ENCODE assay signal across 8 cellular contexts in the genomic region with DNA sequence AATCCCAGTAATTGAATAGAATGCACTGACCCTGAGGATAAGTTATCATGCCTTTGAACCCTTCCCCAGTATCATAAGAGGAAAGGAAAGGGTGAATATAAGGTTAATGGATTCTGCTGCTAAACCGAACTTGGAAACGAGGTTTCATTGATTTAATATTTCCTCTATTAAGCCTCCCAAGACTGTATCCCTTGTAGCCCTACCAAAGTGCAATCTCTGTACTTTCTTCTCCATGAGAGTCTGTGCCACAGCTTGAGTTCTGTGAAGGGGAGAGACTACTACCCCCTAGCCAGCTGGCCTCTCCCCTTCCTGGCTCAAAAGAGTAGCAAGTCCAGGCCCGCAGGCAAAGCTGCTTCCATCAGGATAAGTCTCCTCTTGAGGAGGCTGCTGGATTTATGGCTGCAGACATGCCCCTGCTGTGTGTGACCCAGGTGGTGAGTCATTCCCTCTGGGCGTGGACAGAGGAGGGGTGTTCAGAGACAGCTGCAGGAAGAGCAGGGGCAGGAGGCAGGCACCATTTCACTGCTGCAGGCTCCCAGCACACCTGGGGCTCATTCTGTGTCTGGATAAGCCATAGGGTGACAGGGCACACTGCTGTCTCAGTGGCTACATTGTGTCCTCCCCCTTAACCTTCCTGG. TPM values are rescaled to one million over a fixed set of nuclear protein-coding genes. Genes with fewer than 3 reads are reported as not detected.
DNase-seq lines count a peak whose midpoint lies in the region; ATAC-seq and TF ChIP-seq lines count a peak whose summit lies in the region.

No MANE protein-coding gene starts in this region.

- no peaks in the 10 kb centered on the region for H3K36me3 ChIP-seq in CD4-positive, alpha-beta memory T cell (ENCODE audit: insufficient read depth, low read length)
- H3K36me3 ChIP-seq in prostate gland, result no peaks in the 10 kb centered on the region

- H3K27ac Mint-ChIP-seq in CD4-positive, alpha-beta memory T cell, result peak overlapping the region in 4 of 7 donors; percentile 2 to 68 (median 56)
- no peak overlapping the region for H3K27ac Mint-ChIP-seq in activated T-helper 1 cell treated with anti-CD3 and anti-CD28 coated beads, Interleukin-12 subunit alpha, Interleukin-12 subunit beta, Interleukin-2, Interleukin-4 antibody, amounts not matched to agents 30 ng/mL and 10 ng/mL and 1 ng/mL, durations not matched to agents 14 hours and 24 hours and 36 hours

- H3K27me3 Mint-ChIP-seq in CD4-positive, alpha-beta memory T cell, result no peaks in the 10 kb centered on the region
- no peaks in the 10 kb centered on the region for H3K27me3 Mint-ChIP-seq in activated T-helper 1 cell treated with anti-CD3 and anti-CD28 coated beads, Interleukin-12 subunit alpha, Interleukin-12 subunit beta, Interleukin-2, Interleukin-4 antibody, amounts not matched to agents 30 ng/mL and 10 ng/mL and 1 ng/mL, durations not matched to agents 14 hours and 24 hours and 36 hours (ENCODE audit: insufficient read depth)

- no peak for DNase-seq in CD4-positive, alpha-beta memory T cell
- DNase-seq in NCI-H524 (lab: John Stamatoyannopoulos, UW), result peak; percentile 96 to 99
- DNase-seq in activated T-helper 1 cell treated with anti-CD3 and anti-CD28 coated beads, Interleukin-12 subunit alpha, Interleukin-12 subunit beta, Interleukin-2, Interleukin-4 antibody, amounts not matched to agents 30 ng/mL and 10 ng/mL and 1 ng/mL, durations not matched to agents 14 hours and 24 hours and 36 hours (ENCODE audit: low spot score), result peak; percentile 7
- DNase-seq in foreskin keratinocyte, result peak; percentile 95 to 96
- peak; percentile 89 for DNase-seq in prostate gland (ENCODE audit: low spot score)
- no peak for DNase-seq in cerebellar nuclear complex (lab: John Stamatoyannopoulos, UW)

- H3K4me1 Mint-ChIP-seq in CD4-positive, alpha-beta memory T cell, result peaks cover 6 to 11% (median 9%) of the 10 kb centered on the region in 4 donors
- H3K4me1 Mint-ChIP-seq in activated T-helper 1 cell treated with anti-CD3 and anti-CD28 coated beads, Interleukin-12 subunit alpha, Interleukin-12 subunit beta, Interleukin-2, Interleukin-4 antibody, amounts not matched to agents 30 ng/mL and 10 ng/mL and 1 ng/mL, durations not matched to agents 14 hours and 24 hours and 36 hours (ENCODE audit: low read depth), result peaks cover 11% of the 10 kb centered on the region

- H3K27me3 ChIP-seq in CD4-positive, alpha-beta memory T cell (ENCODE audit: insufficient read depth, low read length), result no peaks in the 10 kb centered on the region
- H3K27me3 ChIP-seq in foreskin keratinocyte (no peaks in the 10 kb centered on the region), prostate gland (replicated peaks; ENCODE audit: insufficient read depth) (no peaks in the 10 kb centered on the region)

- H3K36me3 Mint-ChIP-seq in CD4-positive, alpha-beta memory T cell, result peaks cover 0 to 1% of the 10 kb centered on the region in 2 donors
- H3K36me3 Mint-ChIP-seq in activated T-helper 1 cell treated with anti-CD3 and anti-CD28 coated beads, Interleukin-12 subunit alpha, Interleukin-12 subunit beta, Interleukin-2, Interleukin-4 antibody, amounts not matched to agents 30 ng/mL and 10 ng/mL and 1 ng/mL, durations not matched to agents 14 hours and 24 hours and 36 hours (ENCODE audit: low read depth), result no peaks in the 10 kb centered on the region

- CTCF ChIA-PET in CD4-positive, alpha-beta memory T cell (lab: Charles Lee; ENCODE audit: partially characterized antibody), result no interaction called here

- intact Hi-C loops in CD4-positive, alpha-beta memory T cell (cut with micrococcal nuclease), result no loop called here
- intact Hi-C loops in activated T-helper 1 cell treated with anti-CD3 and anti-CD28 coated beads, Interleukin-12 subunit alpha, Interleukin-12 subunit beta, Interleukin-2, Interleukin-4 antibody, amounts not matched to agents 30 ng/mL and 10 ng/mL and 1 ng/mL, durations not matched to agents 14 hours and 24 hours and 36 hours (cut with micrococcal nuclease), result no loop called here
- intact Hi-C loops in prostate gland (cut with DNase I), result no loop called here

- H3K4me3 ChIP-seq in CD4-positive, alpha-beta memory T cell (ENCODE audit: low read length in 2 of 2), result no peak overlapping the region
- no peak overlapping the region for H3K4me3 ChIP-seq in prostate gland

- no peak overlapping the region for H3K4me3 Mint-ChIP-seq in CD4-positive, alpha-beta memory T cell
- no peak overlapping the region for H3K4me3 Mint-ChIP-seq in activated T-helper 1 cell treated with anti-CD3 and anti-CD28 coated beads, Interleukin-12 subunit alpha, Interleukin-12 subunit beta, Interleukin-2, Interleukin-4 antibody, amounts not matched to agents 30 ng/mL and 10 ng/mL and 1 ng/mL, durations not matched to agents 14 hours and 24 hours and 36 hours

- no peak overlapping the region for H3K27ac ChIP-seq in CD4-positive, alpha-beta memory T cell (ENCODE audit: low read depth, low read length)
- peak overlapping the region; percentile 10 for H3K27ac ChIP-seq in foreskin keratinocyte
- H3K27ac ChIP-seq in prostate gland, result peak overlapping the region; percentile 46 to 65

- 6% methylated on average over 4 of the region's 4 CpGs for WGBS in prostate gland

- TF ChIP-seq POLR2A in prostate gland (IDR thresholded peaks at IDR 0.05), result peak; percentile 30

- ATAC-seq in HG02852 (IDR thresholded peaks at IDR 0.05; ENCODE audit: unreplicated experiment), result peak; percentile 52
- peak; percentile 99 for ATAC-seq in foreskin keratinocyte
- ATAC-seq in HG03039 (IDR thresholded peaks at IDR 0.05; ENCODE audit: unreplicated experiment), result no peak

- H3K4me1 ChIP-seq in CD4-positive, alpha-beta memory T cell (ENCODE audit: insufficient read depth, low read length), result peaks cover 6% of the 10 kb centered on the region
- H3K4me1 ChIP-seq in foreskin keratinocyte (peaks cover 12% of the 10 kb centered on the region), prostate gland (replicated peaks) (peaks cover 9% of the 10 kb centered on the region)

- no peaks in the 10 kb centered on the region for H3K9me3 ChIP-seq in CD4-positive, alpha-beta memory T cell (ENCODE audit: control insufficient read depth in 1 of 2, low read length in 2 of 2)
- H3K9me3 ChIP-seq in prostate gland, result no peaks in the 10 kb centered on the region

- TF ChIP-seq CTCF in foreskin keratinocyte (conservative IDR thresholded peaks at IDR 0.05), result no peak
- no peak for TF ChIP-seq CTCF in prostate gland (IDR thresholded peaks at IDR 0.05)

- H3K9me3 Mint-ChIP-seq in CD4-positive, alpha-beta memory T cell, result no peaks in the 10 kb centered on the region
- H3K9me3 Mint-ChIP-seq in activated T-helper 1 cell treated with anti-CD3 and anti-CD28 coated beads, Interleukin-12 subunit alpha, Interleukin-12 subunit beta, Interleukin-2, Interleukin-4 antibody, amounts not matched to agents 30 ng/mL and 10 ng/mL and 1 ng/mL, durations not matched to agents 14 hours and 24 hours and 36 hours, result no peaks in the 10 kb centered on the region

- POLR2A ChIA-PET in CD4-positive, alpha-beta memory T cell (lab: Charles Lee; ENCODE audit: partially characterized antibody), result no interaction called here

RNA-seq across cellular contexts. Expression of a gene that starts 58.4 kb away (rescaled TPM):
- 10 to 100 TPM; 59.4 to 63.1 TPM for total RNA-seq in CD4-positive, alpha-beta memory T cell
- 10 to 100 TPM in 1 of 2 donors, 1 to 10 TPM in 1; 1.6 to 12.0 TPM for polyA plus RNA-seq in CD4-positive, alpha-beta memory T cell
- 9.3 and 10.2 TPM in 2 replicates for total RNA-seq in activated T-helper 1 cell treated with anti-CD3 and anti-CD28 coated beads, Interleukin-12 subunit alpha, Interleukin-12 subunit beta, Interleukin-2, Interleukin-4 antibody, amounts not matched to agents 30 ng/mL and 10 ng/mL and 1 ng/mL, durations not matched to agents 14 hours and 24 hours and 36 hours
- total RNA-seq in foreskin keratinocyte (28.2 and 32.3 TPM in 2 replicates), prostate gland (100 to 1,000 TPM; 162 to 185 TPM)
- 14.2 and 14.4 TPM in 2 replicates for polyA plus RNA-seq in foreskin keratinocyte

RNA-seq across cellular contexts. Expression of a gene that starts 58.8 kb away (rescaled TPM):
- under 1 TPM; 0.64 to 0.67 TPM for total RNA-seq in CD4-positive, alpha-beta memory T cell
- polyA plus RNA-seq in CD4-positive, alpha-beta memory T cell, result under 1 TPM in 1 of 2 donors, not detected in 1; 0.24 TPM
- not detected in 2 replicates for total RNA-seq in activated T-helper 1 cell treated with anti-CD3 and anti-CD28 coated beads, Interleukin-12 subunit alpha, Interleukin-12 subunit beta, Interleukin-2, Interleukin-4 antibody, amounts not matched to agents 30 ng/mL and 10 ng/mL and 1 ng/mL, durations not matched to agents 14 hours and 24 hours and 36 hours
- 0.42 and 0.54 TPM in 2 replicates for total RNA-seq in foreskin keratinocyte
- polyA plus RNA-seq in foreskin keratinocyte, result 0.13 and 0.28 TPM in 2 replicates
- total RNA-seq in prostate gland, result 1 to 10 TPM; 4.5 to 10.0 TPM

Comparison
In these comparisons a context has a peak if more than half of its experiments do, and no peak if none do; other contexts are left out.
1. DNase-seq: peak in NCI-H524 (2 of 2), activated T-helper 1 cell treated with anti-CD3 and anti-CD28 coated beads, Interleukin-12 subunit alpha, Interleukin-12 subunit beta, Interleukin-2, Interleukin-4 antibody, amounts not matched to agents 30 ng/mL and 10 ng/mL and 1 ng/mL, durations not matched to agents 14 hours and 24 hours and 36 hours (single experiment), foreskin keratinocyte (2 of 2) and prostate gland (single experiment); none in CD4-positive, alpha-beta memory T cell (0 of 5) and cerebellar nuclear complex (0 of 2).